In the genomic region with DNA sequence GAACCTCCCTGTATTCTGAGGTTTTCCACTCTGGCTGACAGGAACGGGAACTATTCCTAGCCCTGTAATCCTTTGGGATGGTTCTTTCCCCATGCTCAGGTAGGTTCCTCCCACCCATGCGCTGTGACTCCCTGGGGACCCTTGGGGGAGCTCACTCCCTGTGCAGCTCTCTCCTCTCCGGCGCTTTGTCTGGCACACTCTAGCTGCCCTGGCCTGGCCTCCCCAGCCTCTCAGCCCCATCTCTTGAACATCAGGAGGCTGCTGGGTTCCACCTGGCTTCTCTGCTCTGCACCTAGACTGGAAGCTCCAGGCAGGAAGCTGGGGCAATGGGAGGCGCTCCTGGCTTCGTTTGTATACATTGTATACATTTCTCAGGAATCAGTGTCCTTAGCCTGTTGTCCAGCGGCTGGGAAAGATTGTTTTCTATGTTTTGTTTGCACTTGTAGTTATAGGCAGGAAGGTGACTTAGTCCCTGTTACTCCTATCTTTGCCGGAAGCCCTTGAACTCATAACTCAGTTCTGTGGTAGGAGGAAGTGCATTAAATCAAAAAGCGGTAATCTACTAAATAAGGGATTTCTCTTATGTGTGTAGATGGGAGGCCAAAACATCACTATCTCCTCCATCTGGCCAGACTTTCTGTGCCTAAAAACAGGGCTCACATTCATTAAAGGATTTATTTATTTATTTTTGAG, we compare ENCODE assay signal across 1 cellular context.
TF ChIP-seq lines count a peak whose summit lies in the region.

No MANE protein-coding gene starts in this region.

TF ChIP-seq in HepG2, 621 proteins besides CTCF, POLR2A, EP300 and RAD21:
- 0 out of 2 replicates have a peak, but pooled peaks have one; percentile 10 for TF ChIP-seq SAP130 (CRISPR knock-in tag; IDR thresholded peaks at IDR 0.05; ENCODE audit: low read depth)
- TF ChIP-seq ZNF687 (CRISPR knock-in tag; IDR thresholded peaks at IDR 0.05), result peak; percentile 46; the same call in 1 of the 2 replicates
- TF ChIP-seq ZNF10 (CRISPR knock-in tag; IDR thresholded peaks at IDR 0.05; ENCODE audit: borderline replicate concordance, low read depth), result no peak
- no peak for TF ChIP-seq MYC (CRISPR knock-in tag; IDR thresholded peaks at IDR 0.05; ENCODE audit: borderline replicate concordance)
- TF ChIP-seq, protein P1, sequence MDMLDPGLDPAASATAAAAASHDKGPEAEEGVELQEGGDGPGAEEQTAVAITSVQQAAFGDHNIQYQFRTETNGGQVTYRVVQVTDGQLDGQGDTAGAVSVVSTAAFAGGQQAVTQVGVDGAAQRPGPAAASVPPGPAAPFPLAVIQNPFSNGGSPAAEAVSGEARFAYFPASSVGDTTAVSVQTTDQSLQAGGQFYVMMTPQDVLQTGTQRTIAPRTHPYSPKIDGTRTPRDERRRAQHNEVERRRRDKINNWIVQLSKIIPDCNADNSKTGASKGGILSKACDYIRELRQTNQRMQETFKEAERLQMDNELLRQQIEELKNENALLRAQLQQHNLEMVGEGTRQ (IDR thresholded peaks at IDR 0.05; ENCODE audit: low read depth, low read length), result no peak
- TF ChIP-seq, protein P1 (CRISPR knock-in tag; IDR thresholded peaks at IDR 0.05; ENCODE audit: borderline replicate concordance), result no peak
- TF ChIP-seq ZNF33B (CRISPR knock-in tag; IDR thresholded peaks at IDR 0.05), result no peak
- TF ChIP-seq ZNF414 (CRISPR knock-in tag; IDR thresholded peaks at IDR 0.05), result 0 out of 2 replicates have a peak, but pooled peaks have one; percentile 31
- peak; percentile 43 for TF ChIP-seq STAG1 (CRISPR knock-in tag; IDR thresholded peaks at IDR 0.05)
- no peak for TF ChIP-seq ZNF563 (CRISPR knock-in tag; IDR thresholded peaks at IDR 0.05)
- TF ChIP-seq ZNF7 (CRISPR knock-in tag; IDR thresholded peaks at IDR 0.05), result peak; percentile 36; the same call in 1 of the 2 replicates
- TF ChIP-seq PHB2 (IDR thresholded peaks at IDR 0.05; ENCODE audit: partially characterized antibody), result no peak
- no peak for TF ChIP-seq MBD4 (IDR thresholded peaks at IDR 0.05; ENCODE audit: borderline replicate concordance, low read length)
- TF ChIP-seq ERF (CRISPR knock-in tag; IDR thresholded peaks at IDR 0.05), result no peak
- TF ChIP-seq, protein P2, sequence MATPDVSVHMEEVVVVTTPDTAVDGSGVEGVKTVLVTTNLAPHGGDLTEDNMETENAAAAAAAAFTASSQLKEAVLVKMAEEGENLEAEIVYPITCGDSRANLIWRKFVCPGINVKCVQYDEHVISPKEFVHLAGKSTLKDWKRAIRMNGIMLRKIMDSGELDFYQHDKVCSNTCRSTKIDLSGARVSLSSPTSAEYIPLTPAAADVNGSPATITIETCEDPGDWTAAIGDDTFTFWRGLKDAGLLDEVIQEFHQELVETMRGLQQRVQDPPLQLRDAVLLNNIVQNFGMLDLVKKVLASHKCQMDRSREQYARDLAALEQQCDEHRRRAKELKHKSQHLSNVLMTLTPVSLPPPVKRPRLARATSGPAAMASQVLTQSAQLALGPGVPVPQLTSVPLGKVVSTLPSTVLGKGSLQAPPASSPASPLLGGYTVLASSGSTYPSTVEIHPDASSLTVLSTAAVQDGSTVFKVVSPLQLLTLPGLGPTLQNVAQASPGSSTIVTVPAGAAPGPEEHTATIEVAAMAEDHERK (CRISPR knock-in tag; IDR thresholded peaks at IDR 0.05; ENCODE audit: low read depth), result no peak
- no peak for TF ChIP-seq KLF9 (CRISPR knock-in tag; IDR thresholded peaks at IDR 0.05; ENCODE audit: low read depth)
- TF ChIP-seq, protein P3, sequence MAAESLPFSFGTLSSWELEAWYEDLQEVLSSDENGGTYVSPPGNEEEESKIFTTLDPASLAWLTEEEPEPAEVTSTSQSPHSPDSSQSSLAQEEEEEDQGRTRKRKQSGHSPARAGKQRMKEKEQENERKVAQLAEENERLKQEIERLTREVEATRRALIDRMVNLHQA (CRISPR knock-in tag; IDR thresholded peaks at IDR 0.05), result no peak
- no peak for TF ChIP-seq FOXP1 (IDR thresholded peaks at IDR 0.05)
- TF ChIP-seq FOXP1 (CRISPR knock-in tag; IDR thresholded peaks at IDR 0.05), result no peak
- TF ChIP-seq MNT (IDR thresholded peaks at IDR 0.05), result no peak
- no peak for TF ChIP-seq JUNB (CRISPR knock-in tag; IDR thresholded peaks at IDR 0.05; ENCODE audit: borderline replicate concordance)
- no peak for TF ChIP-seq ZNF652 (CRISPR knock-in tag; IDR thresholded peaks at IDR 0.05; ENCODE audit: borderline replicate concordance, low read depth)
- TF ChIP-seq ZSCAN21 (CRISPR knock-in tag; IDR thresholded peaks at IDR 0.05; ENCODE audit: borderline replicate concordance), result no peak
- TF ChIP-seq ZNF124 (CRISPR knock-in tag; IDR thresholded peaks at IDR 0.05), result no peak
- TF ChIP-seq SAFB2 (CRISPR knock-in tag; IDR thresholded peaks at IDR 0.05; ENCODE audit: borderline replicate concordance, low read depth), result no peak
- TF ChIP-seq ZNF326 (CRISPR knock-in tag; IDR thresholded peaks at IDR 0.05; ENCODE audit: borderline replicate concordance), result no peak
